ENCODE assay signal across 1 cellular context in the genomic region with DNA sequence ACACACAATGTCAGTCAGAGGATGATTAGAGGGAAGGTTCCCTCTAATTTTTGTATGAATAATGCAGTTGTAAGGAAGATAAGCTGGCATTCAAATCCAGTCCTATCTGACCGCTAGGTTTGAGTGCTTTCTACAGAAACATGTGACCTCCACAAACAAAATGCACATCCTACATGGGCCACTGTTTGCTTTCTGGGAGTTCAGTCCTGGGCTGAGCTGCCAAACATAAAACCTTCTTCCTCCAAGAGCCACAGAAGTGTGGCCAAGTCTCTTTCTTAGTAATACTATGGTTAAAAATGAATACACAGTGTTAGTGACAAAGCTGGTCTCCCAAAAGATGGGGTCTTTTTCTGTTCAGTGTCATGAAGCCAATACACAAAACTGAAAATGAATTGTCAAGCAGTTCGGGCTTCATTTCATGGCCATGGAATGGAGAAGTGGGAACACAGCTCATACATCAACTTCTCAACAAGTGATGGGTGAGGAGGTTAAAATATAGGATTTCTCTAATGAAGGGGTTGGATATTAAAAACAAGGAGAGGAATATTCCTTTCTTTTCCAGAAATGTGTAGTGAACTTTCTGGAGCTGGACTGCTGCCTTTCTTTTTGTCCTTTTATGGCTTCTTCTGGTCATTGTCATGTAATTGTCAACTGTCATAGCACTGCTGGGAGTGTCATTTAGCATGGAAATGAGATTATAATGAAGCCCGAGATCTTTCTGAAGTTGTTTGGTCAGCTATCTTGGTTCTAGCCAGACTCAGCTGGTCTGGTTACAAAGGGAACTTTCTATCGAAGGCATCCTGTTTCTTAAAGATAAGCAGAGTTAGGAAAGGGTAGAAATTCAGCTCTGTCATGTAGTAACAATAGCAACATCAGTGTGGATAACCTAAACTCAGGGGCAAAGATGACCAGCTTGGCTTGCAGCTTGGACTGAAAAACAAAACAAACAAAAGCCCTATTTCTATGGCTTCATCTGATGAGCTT.
TF ChIP-seq lines count a peak whose summit lies in the region.

No MANE protein-coding gene starts in this region.

TF ChIP-seq in K562, 482 proteins besides CTCF, POLR2A, EP300 and RAD21 (continued from another document and continues in another):
- TF ChIP-seq, protein P1, sequence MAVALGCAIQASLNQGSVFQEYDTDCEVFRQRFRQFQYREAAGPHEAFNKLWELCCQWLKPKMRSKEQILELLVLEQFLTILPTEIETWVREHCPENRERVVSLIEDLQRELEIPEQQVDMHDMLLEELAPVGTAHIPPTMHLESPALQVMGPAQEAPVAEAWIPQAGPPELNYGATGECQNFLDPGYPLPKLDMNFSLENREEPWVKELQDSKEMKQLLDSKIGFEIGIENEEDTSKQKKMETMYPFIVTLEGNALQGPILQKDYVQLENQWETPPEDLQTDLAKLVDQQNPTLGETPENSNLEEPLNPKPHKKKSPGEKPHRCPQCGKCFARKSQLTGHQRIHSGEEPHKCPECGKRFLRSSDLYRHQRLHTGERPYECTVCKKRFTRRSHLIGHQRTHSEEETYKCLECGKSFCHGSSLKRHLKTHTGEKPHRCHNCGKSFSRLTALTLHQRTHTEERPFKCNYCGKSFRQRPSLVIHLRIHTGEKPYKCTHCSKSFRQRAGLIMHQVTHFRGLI (CRISPR knock-in tag; IDR thresholded peaks at IDR 0.05) = no peak
- TF ChIP-seq ARID2 (IDR thresholded peaks at IDR 0.05) (no peak), ZNF561 (CRISPR knock-in tag; conservative IDR thresholded peaks at IDR 0.05) (no peak), CBFB (CRISPR knock-in tag; IDR thresholded peaks at IDR 0.05) (no peak), CBX8 (IDR thresholded peaks at IDR 0.05; ENCODE audit: borderline replicate concordance, extremely low read depth, low read depth, low read length, poor library complexity, severe bottlenecking) (no peak), ZNF707 (CRISPR knock-in tag; conservative IDR thresholded peaks at IDR 0.05) (no peak), SRSF3 (IDR thresholded peaks at IDR 0.05; ENCODE audit: insufficient read depth, low read length) (no peak), TAF7 (tag; IDR thresholded peaks at IDR 0.05) (0 out of 2 replicates have a peak, but pooled peaks have one; percentile 40), CREBBP (IDR thresholded peaks at IDR 0.05; ENCODE audit: low read depth, low read length) (no peak), ZNF766 (CRISPR knock-in tag; conservative IDR thresholded peaks at IDR 0.05) (no peak; the same call in 1 of the 2 replicates), ZNF224 (CRISPR knock-in tag; IDR thresholded peaks at IDR 0.05) (no peak), GTF2E2 (tag; IDR thresholded peaks at IDR 0.05) (peak; percentile 18; the same call in 1 of the 2 replicates), SRSF9 (IDR thresholded peaks at IDR 0.05; ENCODE audit: borderline replicate concordance, low read depth, low read length) (no peak), NFE2 (IDR thresholded peaks at IDR 0.05; ENCODE audit: low read depth) (peak; percentile 94), ELF4 (CRISPR knock-in tag; IDR thresholded peaks at IDR 0.05) (peak; percentile 55; the same call in 1 of the 2 replicates), ZNF324 (CRISPR knock-in tag; IDR thresholded peaks at IDR 0.05) (no peak), ZNF384 (IDR thresholded peaks at IDR 0.05; ENCODE audit: low read depth, low read length) (no peak), ATF7 (IDR thresholded peaks at IDR 0.05) (peak; percentile 73; the same call in 1 of the 2 replicates), SP1 (CRISPR knock-in tag; IDR thresholded peaks at IDR 0.05) (peak; percentile 47; the same call in 1 of the 2 replicates), SRF (CRISPR knock-in tag; IDR thresholded peaks at IDR 0.05) (peak; percentile 52 to 97; a peak in 3 of 4 replicates), HDAC3 (IDR thresholded peaks at IDR 0.05; ENCODE audit: borderline replicate concordance, partially characterized antibody) (peak; percentile 87)
- TF ChIP-seq, protein P2, sequence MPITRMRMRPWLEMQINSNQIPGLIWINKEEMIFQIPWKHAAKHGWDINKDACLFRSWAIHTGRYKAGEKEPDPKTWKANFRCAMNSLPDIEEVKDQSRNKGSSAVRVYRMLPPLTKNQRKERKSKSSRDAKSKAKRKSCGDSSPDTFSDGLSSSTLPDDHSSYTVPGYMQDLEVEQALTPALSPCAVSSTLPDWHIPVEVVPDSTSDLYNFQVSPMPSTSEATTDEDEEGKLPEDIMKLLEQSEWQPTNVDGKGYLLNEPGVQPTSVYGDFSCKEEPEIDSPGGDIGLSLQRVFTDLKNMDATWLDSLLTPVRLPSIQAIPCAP (CRISPR knock-in tag; IDR thresholded peaks at IDR 0.05; ENCODE audit: borderline replicate concordance) = no peak
- TF ChIP-seq, protein P3, sequence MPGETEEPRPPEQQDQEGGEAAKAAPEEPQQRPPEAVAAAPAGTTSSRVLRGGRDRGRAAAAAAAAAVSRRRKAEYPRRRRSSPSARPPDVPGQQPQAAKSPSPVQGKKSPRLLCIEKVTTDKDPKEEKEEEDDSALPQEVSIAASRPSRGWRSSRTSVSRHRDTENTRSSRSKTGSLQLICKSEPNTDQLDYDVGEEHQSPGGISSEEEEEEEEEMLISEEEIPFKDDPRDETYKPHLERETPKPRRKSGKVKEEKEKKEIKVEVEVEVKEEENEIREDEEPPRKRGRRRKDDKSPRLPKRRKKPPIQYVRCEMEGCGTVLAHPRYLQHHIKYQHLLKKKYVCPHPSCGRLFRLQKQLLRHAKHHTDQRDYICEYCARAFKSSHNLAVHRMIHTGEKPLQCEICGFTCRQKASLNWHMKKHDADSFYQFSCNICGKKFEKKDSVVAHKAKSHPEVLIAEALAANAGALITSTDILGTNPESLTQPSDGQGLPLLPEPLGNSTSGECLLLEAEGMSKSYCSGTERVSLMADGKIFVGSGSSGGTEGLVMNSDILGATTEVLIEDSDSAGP (CRISPR knock-in tag; IDR thresholded peaks at IDR 0.05) = no peak
- TF ChIP-seq, protein P4, sequence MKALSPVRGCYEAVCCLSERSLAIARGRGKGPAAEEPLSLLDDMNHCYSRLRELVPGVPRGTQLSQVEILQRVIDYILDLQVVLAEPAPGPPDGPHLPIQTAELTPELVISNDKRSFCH (CRISPR knock-in tag; IDR thresholded peaks at IDR 0.05) = no peak
- TF ChIP-seq, protein P4 (tag; IDR thresholded peaks at IDR 0.05) = no peak
- TF ChIP-seq, protein P5, sequence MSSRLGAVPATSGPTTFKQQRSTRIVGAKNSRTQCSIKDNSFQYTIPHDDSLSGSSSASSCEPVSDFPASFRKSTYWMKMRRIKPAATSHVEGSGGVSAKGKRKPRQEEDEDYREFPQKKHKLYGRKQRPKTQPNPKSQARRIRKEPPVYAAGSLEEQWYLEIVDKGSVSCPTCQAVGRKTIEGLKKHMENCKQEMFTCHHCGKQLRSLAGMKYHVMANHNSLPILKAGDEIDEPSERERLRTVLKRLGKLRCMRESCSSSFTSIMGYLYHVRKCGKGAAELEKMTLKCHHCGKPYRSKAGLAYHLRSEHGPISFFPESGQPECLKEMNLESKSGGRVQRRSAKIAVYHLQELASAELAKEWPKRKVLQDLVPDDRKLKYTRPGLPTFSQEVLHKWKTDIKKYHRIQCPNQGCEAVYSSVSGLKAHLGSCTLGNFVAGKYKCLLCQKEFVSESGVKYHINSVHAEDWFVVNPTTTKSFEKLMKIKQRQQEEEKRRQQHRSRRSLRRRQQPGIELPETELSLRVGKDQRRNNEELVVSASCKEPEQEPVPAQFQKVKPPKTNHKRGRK (tag; IDR thresholded peaks at IDR 0.05) = no peak
- TF ChIP-seq, protein P6, sequence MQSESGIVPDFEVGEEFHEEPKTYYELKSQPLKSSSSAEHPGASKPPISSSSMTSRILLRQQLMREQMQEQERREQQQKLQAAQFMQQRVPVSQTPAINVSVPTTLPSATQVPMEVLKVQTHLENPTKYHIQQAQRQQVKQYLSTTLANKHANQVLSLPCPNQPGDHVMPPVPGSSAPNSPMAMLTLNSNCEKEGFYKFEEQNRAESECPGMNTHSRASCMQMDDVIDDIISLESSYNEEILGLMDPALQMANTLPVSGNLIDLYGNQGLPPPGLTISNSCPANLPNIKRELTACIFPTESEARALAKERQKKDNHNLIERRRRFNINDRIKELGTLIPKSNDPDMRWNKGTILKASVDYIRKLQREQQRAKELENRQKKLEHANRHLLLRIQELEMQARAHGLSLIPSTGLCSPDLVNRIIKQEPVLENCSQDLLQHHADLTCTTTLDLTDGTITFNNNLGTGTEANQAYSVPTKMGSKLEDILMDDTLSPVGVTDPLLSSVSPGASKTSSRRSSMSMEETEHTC (IDR thresholded peaks at IDR 0.05) = 0 out of 2 replicates have a peak, but pooled peaks have one; percentile 45
- TF ChIP-seq, protein P7, sequence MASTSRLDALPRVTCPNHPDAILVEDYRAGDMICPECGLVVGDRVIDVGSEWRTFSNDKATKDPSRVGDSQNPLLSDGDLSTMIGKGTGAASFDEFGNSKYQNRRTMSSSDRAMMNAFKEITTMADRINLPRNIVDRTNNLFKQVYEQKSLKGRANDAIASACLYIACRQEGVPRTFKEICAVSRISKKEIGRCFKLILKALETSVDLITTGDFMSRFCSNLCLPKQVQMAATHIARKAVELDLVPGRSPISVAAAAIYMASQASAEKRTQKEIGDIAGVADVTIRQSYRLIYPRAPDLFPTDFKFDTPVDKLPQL (IDR thresholded peaks at IDR 0.05; ENCODE audit: extremely low read depth, insufficient read length) = no peak
- TF ChIP-seq, protein P8, sequence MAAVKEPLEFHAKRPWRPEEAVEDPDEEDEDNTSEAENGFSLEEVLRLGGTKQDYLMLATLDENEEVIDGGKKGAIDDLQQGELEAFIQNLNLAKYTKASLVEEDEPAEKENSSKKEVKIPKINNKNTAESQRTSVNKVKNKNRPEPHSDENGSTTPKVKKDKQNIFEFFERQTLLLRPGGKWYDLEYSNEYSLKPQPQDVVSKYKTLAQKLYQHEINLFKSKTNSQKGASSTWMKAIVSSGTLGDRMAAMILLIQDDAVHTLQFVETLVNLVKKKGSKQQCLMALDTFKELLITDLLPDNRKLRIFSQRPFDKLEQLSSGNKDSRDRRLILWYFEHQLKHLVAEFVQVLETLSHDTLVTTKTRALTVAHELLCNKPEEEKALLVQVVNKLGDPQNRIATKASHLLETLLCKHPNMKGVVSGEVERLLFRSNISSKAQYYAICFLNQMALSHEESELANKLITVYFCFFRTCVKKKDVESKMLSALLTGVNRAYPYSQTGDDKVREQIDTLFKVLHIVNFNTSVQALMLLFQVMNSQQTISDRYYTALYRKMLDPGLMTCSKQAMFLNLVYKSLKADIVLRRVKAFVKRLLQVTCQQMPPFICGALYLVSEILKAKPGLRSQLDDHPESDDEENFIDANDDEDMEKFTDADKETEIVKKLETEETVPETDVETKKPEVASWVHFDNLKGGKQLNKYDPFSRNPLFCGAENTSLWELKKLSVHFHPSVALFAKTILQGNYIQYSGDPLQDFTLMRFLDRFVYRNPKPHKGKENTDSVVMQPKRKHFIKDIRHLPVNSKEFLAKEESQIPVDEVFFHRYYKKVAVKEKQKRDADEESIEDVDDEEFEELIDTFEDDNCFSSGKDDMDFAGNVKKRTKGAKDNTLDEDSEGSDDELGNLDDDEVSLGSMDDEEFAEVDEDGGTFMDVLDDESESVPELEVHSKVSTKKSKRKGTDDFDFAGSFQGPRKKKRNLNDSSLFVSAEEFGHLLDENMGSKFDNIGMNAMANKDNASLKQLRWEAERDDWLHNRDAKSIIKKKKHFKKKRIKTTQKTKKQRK (IDR thresholded peaks at IDR 0.05; ENCODE audit: borderline replicate concordance, low read depth, low read length) = no peak
- TF ChIP-seq, protein P9, sequence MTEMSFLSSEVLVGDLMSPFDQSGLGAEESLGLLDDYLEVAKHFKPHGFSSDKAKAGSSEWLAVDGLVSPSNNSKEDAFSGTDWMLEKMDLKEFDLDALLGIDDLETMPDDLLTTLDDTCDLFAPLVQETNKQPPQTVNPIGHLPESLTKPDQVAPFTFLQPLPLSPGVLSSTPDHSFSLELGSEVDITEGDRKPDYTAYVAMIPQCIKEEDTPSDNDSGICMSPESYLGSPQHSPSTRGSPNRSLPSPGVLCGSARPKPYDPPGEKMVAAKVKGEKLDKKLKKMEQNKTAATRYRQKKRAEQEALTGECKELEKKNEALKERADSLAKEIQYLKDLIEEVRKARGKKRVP (CRISPR knock-in tag; IDR thresholded peaks at IDR 0.05) = peak; percentile 30; the same call in 1 of the 2 replicates
- TF ChIP-seq, protein P10, sequence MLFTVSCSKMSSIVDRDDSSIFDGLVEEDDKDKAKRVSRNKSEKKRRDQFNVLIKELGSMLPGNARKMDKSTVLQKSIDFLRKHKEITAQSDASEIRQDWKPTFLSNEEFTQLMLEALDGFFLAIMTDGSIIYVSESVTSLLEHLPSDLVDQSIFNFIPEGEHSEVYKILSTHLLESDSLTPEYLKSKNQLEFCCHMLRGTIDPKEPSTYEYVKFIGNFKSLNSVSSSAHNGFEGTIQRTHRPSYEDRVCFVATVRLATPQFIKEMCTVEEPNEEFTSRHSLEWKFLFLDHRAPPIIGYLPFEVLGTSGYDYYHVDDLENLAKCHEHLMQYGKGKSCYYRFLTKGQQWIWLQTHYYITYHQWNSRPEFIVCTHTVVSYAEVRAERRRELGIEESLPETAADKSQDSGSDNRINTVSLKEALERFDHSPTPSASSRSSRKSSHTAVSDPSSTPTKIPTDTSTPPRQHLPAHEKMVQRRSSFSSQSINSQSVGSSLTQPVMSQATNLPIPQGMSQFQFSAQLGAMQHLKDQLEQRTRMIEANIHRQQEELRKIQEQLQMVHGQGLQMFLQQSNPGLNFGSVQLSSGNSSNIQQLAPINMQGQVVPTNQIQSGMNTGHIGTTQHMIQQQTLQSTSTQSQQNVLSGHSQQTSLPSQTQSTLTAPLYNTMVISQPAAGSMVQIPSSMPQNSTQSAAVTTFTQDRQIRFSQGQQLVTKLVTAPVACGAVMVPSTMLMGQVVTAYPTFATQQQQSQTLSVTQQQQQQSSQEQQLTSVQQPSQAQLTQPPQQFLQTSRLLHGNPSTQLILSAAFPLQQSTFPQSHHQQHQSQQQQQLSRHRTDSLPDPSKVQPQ (CRISPR knock-in tag; IDR thresholded peaks at IDR 0.05; ENCODE audit: borderline replicate concordance) = no peak
- TF ChIP-seq, protein P11, sequence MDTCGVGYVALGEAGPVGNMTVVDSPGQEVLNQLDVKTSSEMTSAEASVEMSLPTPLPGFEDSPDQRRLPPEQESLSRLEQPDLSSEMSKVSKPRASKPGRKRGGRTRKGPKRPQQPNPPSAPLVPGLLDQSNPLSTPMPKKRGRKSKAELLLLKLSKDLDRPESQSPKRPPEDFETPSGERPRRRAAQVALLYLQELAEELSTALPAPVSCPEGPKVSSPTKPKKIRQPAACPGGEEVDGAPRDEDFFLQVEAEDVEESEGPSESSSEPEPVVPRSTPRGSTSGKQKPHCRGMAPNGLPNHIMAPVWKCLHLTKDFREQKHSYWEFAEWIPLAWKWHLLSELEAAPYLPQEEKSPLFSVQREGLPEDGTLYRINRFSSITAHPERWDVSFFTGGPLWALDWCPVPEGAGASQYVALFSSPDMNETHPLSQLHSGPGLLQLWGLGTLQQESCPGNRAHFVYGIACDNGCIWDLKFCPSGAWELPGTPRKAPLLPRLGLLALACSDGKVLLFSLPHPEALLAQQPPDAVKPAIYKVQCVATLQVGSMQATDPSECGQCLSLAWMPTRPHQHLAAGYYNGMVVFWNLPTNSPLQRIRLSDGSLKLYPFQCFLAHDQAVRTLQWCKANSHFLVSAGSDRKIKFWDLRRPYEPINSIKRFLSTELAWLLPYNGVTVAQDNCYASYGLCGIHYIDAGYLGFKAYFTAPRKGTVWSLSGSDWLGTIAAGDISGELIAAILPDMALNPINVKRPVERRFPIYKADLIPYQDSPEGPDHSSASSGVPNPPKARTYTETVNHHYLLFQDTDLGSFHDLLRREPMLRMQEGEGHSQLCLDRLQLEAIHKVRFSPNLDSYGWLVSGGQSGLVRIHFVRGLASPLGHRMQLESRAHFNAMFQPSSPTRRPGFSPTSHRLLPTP (IDR thresholded peaks at IDR 0.05; ENCODE audit: borderline replicate concordance, extremely low read depth, insufficient read length) = no peak
